Comparison of ENCODE assay signal across 1 cellular context in genomic region chr1:197920345-197921117, GRCh38.
A peak's percentile ranks its signal among the peaks of the same experiment; 100 is the strongest.
TF ChIP-seq lines count a peak whose summit lies in the region.

No MANE protein-coding gene starts in this region.

TF ChIP-seq in K562, 482 proteins besides CTCF, POLR2A, EP300 and RAD21:
- TF ChIP-seq, protein P1, sequence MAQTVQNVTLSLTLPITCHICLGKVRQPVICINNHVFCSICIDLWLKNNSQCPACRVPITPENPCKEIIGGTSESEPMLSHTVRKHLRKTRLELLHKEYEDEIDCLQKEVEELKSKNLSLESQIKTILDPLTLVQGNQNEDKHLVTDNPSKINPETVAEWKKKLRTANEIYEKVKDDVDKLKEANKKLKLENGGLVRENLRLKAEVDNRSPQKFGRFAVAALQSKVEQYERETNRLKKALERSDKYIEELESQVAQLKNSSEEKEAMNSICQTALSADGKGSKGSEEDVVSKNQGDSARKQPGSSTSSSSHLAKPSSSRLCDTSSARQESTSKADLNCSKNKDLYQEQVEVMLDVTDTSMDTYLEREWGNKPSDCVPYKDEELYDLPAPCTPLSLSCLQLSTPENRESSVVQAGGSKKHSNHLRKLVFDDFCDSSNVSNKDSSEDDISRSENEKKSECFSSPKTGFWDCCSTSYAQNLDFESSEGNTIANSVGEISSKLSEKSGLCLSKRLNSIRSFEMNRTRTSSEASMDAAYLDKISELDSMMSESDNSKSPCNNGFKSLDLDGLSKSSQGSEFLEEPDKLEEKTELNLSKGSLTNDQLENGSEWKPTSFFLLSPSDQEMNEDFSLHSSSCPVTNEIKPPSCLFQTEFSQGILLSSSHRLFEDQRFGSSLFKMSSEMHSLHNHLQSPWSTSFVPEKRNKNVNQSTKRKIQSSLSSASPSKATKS (CRISPR knock-in tag; IDR thresholded peaks at IDR 0.05): no peak
- TF ChIP-seq HMBOX1 (IDR thresholded peaks at IDR 0.05) (peak; percentile 67), MAZ (CRISPR knock-in tag; conservative IDR thresholded peaks at IDR 0.05 in 1 of 2, IDR thresholded peaks at IDR 0.05 in 1 of 2) (0 out of 4 replicates have a peak, but pooled peaks of 1 of the 2 experiments have one; percentile 18), GABPB1 (CRISPR knock-in tag; IDR thresholded peaks at IDR 0.05) (no peak)
TF ChIP-seq in K562: peak in this region for 2.
